22 cellular contexts compared by ENCODE assay signal in the genomic region with DNA sequence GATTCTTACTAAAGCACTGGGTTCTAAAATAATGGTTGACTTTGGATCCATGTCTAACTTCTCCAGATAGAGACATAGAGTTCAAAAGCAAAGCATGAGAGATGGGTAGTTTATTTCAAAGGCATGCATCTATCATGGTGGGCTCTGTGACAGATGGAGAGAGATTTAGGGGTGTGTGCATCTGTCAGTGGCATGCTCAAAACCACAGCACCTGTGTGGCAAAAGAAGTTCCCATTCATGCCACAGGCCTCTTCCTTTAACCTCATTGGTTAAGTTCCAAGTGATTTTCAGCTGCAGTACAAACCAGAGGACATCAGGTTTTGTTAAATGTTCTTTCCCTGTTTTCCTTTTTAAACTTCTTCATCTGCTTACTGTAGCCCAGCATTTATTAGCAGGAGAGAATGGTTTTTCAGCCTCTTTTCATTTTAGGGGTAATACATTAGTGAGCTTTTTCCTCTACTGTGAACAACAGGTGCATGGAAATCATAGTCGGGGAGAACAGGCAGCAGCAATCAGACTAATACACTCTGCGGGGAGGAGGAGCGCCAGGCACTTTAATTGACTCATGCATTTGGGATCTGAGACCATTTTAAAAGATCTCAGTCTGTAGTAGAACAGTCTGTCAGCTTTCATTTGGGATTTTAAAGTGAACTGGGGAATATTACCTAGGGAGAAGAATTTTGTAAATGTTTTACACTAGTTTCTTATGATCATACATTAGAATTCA. TPM values are rescaled to one million over a fixed set of nuclear protein-coding genes. Genes with fewer than 3 reads are reported as not detected.
"Had no signal": no experiment of that assay in that cellular context is flagged by ENCODE, and none has a peak within 500 bp of the region (broad histone marks: within the 10 kb centered on the region; RNA-seq: fewer than 3 reads in every experiment).

No MANE protein-coding gene starts in this region.

- H3K36me3 ChIP-seq: gastrocnemius medialis, right atrium auricular region, vagina had no signal

- ATAC-seq: activated CD8-positive, alpha-beta T cell treated with anti-CD3 and anti-CD28 coated beads for 36 hours; activated T-helper 17 cell treated with anti-CD3 and anti-CD28 coated beads, Interleukin-2, amount 50 U/mL, for 72 hours; gastrocnemius medialis had no signal

- H3K9me3 ChIP-seq: gastrocnemius medialis, right atrium auricular region, vagina had no signal

- DNase-seq: activated CD4-positive, alpha-beta T cell treated with anti-CD3 and anti-CD28 coated beads, Interleukin-2, amount 10 ng/mL, durations not matched to agents 24 days and 14 days; activated CD8-positive, alpha-beta T cell treated with anti-CD3 and anti-CD28 coated beads for 36 hours; activated naive CD4-positive, alpha-beta T cell; activated naive CD8-positive, alpha-beta T cell treated with anti-CD3 and anti-CD28 coated beads for 36 hours; activated T-cell treated with anti-CD3 and anti-CD28 coated beads, Interleukin-2, amount 50 U/mL, for 1 hour; amniotic stem cell; effector CD4-positive, alpha-beta T cell; gastrocnemius medialis; head of caudate nucleus; stimulated activated CD4-positive, alpha-beta T cell treated with anti-CD3 and anti-CD28 coated beads, Interleukin-2, amount 100 ng/mL, for 48 hours; trophoblast cell had no signal

- H3K27me3 ChIP-seq: gastrocnemius medialis, right atrium auricular region, vagina had no signal

- H3K4me1 ChIP-seq: gastrocnemius medialis, right atrium auricular region, vagina had no signal

- H3K4me3 ChIP-seq: gastrocnemius medialis, lung, right atrium auricular region, vagina had no signal

- H3K27ac ChIP-seq: gastrocnemius medialis, right atrium auricular region, vagina had no signal

RNA-seq across cellular contexts. Expression of a gene that starts 52.4 kb away (rescaled TPM):
- total RNA-seq: activated CD4-positive, alpha-beta T cell treated with anti-CD3 and anti-CD28 coated beads, Interleukin-2, amount 10 ng/mL, durations not matched to agents 24 days and 14 days; activated CD8-positive, alpha-beta T cell treated with anti-CD3 and anti-CD28 coated beads for 36 hours; activated naive CD8-positive, alpha-beta T cell treated with anti-CD3 and anti-CD28 coated beads for 36 hours; activated T-helper 17 cell treated with anti-CD3 and anti-CD28 coated beads, Interleukin-2, amount 50 U/mL, for 72 hours; gastrocnemius medialis; lung; mesothelial cell of epicardium; neural crest cell; osteoblast; progenitor cell of endocrine pancreas; right atrium auricular region; skeletal muscle tissue; vagina had no signal
- polyA plus RNA-seq: esophagus, keratinocyte had no signal
